ENCODE assay signal across 1 cellular context in the genomic region with DNA sequence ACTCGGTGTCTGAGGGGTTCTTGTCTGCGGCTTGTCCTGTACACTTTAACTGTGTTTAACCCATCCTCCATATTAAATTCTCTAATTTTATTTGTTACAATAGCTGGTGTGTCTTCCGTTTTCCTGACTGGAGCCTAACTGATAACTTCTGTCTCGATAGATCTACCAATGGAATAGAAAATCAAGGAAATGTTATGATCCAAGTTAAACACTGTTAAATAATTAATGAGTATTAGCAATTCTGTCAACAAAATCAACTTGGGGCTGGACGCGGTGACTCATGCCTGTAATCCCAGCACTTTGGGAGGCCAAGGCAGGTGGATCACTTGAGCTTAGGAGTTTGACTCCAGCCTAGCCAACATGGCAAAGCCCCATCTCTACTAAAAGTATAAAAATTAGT.
TF ChIP-seq lines count a peak whose summit lies in the region.

No MANE protein-coding gene starts in this region.

TF ChIP-seq in GM23338, 12 proteins besides CTCF, POLR2A, EP300 and RAD21 (continued from another document):
- TF ChIP-seq, protein P1, sequence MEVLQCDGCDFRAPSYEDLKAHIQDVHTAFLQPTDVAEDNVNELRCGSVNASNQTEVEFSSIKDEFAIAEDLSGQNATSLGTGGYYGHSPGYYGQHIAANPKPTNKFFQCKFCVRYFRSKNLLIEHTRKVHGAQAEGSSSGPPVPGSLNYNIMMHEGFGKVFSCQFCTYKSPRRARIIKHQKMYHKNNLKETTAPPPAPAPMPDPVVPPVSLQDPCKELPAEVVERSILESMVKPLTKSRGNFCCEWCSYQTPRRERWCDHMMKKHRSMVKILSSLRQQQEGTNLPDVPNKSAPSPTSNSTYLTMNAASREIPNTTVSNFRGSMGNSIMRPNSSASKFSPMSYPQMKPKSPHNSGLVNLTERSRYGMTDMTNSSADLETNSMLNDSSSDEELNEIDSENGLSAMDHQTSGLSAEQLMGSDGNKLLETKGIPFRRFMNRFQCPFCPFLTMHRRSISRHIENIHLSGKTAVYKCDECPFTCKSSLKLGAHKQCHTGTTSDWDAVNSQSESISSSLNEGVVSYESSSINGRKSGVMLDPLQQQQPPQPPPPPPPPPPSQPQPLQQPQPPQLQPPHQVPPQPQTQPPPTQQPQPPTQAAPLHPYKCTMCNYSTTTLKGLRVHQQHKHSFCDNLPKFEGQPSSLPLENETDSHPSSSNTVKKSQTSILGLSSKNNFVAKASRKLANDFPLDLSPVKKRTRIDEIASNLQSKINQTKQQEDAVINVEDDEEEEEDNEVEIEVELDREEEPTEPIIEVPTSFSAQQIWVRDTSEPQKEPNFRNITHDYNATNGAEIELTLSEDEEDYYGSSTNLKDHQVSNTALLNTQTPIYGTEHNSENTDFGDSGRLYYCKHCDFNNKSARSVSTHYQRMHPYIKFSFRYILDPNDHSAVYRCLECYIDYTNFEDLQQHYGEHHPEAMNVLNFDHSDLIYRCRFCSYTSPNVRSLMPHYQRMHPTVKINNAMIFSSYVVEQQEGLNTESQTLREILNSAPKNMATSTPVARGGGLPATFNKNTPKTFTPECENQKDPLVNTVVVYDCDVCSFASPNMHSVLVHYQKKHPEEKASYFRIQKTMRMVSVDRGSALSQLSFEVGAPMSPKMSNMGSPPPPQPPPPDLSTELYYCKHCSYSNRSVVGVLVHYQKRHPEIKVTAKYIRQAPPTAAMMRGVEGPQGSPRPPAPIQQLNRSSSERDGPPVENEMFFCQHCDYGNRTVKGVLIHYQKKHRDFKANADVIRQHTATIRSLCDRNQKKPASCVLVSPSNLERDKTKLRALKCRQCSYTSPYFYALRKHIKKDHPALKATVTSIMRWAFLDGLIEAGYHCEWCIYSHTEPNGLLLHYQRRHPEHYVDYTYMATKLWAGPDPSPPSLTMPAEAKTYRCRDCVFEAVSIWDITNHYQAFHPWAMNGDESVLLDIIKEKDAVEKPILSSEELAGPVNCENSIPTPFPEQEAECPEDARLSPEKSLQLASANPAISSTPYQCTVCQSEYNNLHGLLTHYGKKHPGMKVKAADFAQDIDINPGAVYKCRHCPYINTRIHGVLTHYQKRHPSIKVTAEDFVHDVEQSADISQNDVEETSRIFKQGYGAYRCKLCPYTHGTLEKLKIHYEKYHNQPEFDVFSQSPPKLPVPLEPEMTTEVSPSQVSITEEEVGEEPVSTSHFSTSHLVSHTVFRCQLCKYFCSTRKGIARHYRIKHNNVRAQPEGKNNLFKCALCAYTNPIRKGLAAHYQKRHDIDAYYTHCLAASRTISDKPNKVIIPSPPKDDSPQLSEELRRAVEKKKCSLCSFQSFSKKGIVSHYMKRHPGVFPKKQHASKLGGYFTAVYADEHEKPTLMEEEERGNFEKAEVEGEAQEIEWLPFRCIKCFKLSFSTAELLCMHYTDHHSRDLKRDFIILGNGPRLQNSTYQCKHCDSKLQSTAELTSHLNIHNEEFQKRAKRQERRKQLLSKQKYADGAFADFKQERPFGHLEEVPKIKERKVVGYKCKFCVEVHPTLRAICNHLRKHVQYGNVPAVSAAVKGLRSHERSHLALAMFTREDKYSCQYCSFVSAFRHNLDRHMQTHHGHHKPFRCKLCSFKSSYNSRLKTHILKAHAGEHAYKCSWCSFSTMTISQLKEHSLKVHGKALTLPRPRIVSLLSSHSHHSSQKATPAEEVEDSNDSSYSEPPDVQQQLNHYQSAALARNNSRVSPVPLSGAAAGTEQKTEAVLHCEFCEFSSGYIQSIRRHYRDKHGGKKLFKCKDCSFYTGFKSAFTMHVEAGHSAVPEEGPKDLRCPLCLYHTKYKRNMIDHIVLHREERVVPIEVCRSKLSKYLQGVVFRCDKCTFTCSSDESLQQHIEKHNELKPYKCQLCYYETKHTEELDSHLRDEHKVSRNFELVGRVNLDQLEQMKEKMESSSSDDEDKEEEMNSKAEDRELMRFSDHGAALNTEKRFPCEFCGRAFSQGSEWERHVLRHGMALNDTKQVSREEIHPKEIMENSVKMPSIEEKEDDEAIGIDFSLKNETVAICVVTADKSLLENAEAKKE (CRISPR knock-in tag; IDR thresholded peaks at IDR 0.05) = no peak
- TF ChIP-seq STAT1 (IDR thresholded peaks at IDR 0.05; ENCODE audit: unreplicated experiment) (no peak), NANOG (IDR thresholded peaks at IDR 0.05; ENCODE audit: borderline replicate concordance) (no peak), ZNF114 (CRISPR knock-in tag; IDR thresholded peaks at IDR 0.05) (no peak), POLR2AphosphoS5 (IDR thresholded peaks at IDR 0.05; ENCODE audit: low read depth) (no peak), EZH2 (IDR thresholded peaks at IDR 0.05; ENCODE audit: low read depth, unreplicated experiment) (no peak), CREB1 (CRISPR knock-in tag; IDR thresholded peaks at IDR 0.05; ENCODE audit: low read depth) (no peak), EZH2phosphoT487 (IDR thresholded peaks at IDR 0.05; ENCODE audit: unreplicated experiment) (no peak), ZNF331 (CRISPR knock-in tag; IDR thresholded peaks at IDR 0.05; ENCODE audit: low read depth) (no peak)
- TF ChIP-seq, protein P2, sequence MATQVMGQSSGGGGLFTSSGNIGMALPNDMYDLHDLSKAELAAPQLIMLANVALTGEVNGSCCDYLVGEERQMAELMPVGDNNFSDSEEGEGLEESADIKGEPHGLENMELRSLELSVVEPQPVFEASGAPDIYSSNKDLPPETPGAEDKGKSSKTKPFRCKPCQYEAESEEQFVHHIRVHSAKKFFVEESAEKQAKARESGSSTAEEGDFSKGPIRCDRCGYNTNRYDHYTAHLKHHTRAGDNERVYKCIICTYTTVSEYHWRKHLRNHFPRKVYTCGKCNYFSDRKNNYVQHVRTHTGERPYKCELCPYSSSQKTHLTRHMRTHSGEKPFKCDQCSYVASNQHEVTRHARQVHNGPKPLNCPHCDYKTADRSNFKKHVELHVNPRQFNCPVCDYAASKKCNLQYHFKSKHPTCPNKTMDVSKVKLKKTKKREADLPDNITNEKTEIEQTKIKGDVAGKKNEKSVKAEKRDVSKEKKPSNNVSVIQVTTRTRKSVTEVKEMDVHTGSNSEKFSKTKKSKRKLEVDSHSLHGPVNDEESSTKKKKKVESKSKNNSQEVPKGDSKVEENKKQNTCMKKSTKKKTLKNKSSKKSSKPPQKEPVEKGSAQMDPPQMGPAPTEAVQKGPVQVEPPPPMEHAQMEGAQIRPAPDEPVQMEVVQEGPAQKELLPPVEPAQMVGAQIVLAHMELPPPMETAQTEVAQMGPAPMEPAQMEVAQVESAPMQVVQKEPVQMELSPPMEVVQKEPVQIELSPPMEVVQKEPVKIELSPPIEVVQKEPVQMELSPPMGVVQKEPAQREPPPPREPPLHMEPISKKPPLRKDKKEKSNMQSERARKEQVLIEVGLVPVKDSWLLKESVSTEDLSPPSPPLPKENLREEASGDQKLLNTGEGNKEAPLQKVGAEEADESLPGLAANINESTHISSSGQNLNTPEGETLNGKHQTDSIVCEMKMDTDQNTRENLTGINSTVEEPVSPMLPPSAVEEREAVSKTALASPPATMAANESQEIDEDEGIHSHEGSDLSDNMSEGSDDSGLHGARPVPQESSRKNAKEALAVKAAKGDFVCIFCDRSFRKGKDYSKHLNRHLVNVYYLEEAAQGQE (IDR thresholded peaks at IDR 0.05; ENCODE audit: unreplicated experiment) = no peak
- TF ChIP-seq, protein P3, sequence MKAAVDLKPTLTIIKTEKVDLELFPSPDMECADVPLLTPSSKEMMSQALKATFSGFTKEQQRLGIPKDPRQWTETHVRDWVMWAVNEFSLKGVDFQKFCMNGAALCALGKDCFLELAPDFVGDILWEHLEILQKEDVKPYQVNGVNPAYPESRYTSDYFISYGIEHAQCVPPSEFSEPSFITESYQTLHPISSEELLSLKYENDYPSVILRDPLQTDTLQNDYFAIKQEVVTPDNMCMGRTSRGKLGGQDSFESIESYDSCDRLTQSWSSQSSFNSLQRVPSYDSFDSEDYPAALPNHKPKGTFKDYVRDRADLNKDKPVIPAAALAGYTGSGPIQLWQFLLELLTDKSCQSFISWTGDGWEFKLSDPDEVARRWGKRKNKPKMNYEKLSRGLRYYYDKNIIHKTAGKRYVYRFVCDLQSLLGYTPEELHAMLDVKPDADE (IDR thresholded peaks at IDR 0.05) = no peak
